Comparison of ENCODE assay signal across 8 cellular contexts in genomic region chr10:15084502-15084922, GRCh38. TPM values are rescaled to one million over a fixed set of nuclear protein-coding genes. Genes with fewer than 3 reads are reported as not detected.
DNase-seq lines count a peak whose midpoint lies in the region; ATAC-seq and TF ChIP-seq lines count a peak whose summit lies in the region.

No MANE protein-coding gene starts in this region.

- no peaks in the 10 kb centered on the region for H3K9me3 Mint-ChIP-seq in activated CD4-positive, alpha-beta memory T cell treated with anti-CD3 and anti-CD28 coated beads for 36 hours

- intact Hi-C loops in activated CD4-positive, alpha-beta memory T cell treated with anti-CD3 and anti-CD28 coated beads for 36 hours (cut with micrococcal nuclease), result no loop called here
- intact Hi-C loops in Right ventricle myocardium inferior (cut with DNase I), result no loop called here

- peak overlapping the region; percentile 32 for H3K4me2 ChIP-seq in parathyroid adenoma (ENCODE audit: low read length)

- H3K36me3 Mint-ChIP-seq in activated CD4-positive, alpha-beta memory T cell treated with anti-CD3 and anti-CD28 coated beads for 36 hours, result no peaks in the 10 kb centered on the region

- no peaks in the 10 kb centered on the region for H3K27me3 Mint-ChIP-seq in activated CD4-positive, alpha-beta memory T cell treated with anti-CD3 and anti-CD28 coated beads for 36 hours

- POLR2A ChIA-PET in activated CD4-positive, alpha-beta memory T cell treated with anti-CD3 and anti-CD28 coated beads for 36 hours (lab: Charles Lee), result no interaction called here

- H3K4me3 Mint-ChIP-seq in activated CD4-positive, alpha-beta memory T cell treated with anti-CD3 and anti-CD28 coated beads for 36 hours, result peak overlapping the region; percentile 3

- H3K36me3 ChIP-seq in ACC112 (ENCODE audit: insufficient read depth, low read length) (no peaks in the 10 kb centered on the region), parathyroid adenoma (ENCODE audit: control insufficient read depth, insufficient read depth, low read length) (no peaks in the 10 kb centered on the region)

- peak overlapping the region; percentile 84 for H3K4me3 ChIP-seq in ACC112 (ENCODE audit: low read depth, low read length)
- H3K4me3 ChIP-seq in parathyroid adenoma (ENCODE audit: low read depth, low read length), result peak overlapping the region; percentile 56

- H3K27ac Mint-ChIP-seq in activated CD4-positive, alpha-beta memory T cell treated with anti-CD3 and anti-CD28 coated beads for 36 hours, result no peak overlapping the region

- DNase-seq in HT-29 (ENCODE audit: low spot score) (peak; percentile 85), Right ventricle myocardium inferior (ENCODE audit: missing footprints) (no peak), NCI-H82 (lab: John Stamatoyannopoulos, UW) (no peak)
- DNase-seq in activated CD4-positive, alpha-beta memory T cell treated with anti-CD3 and anti-CD28 coated beads for 36 hours, result no peak
- no peak for DNase-seq in activated effector memory CD4-positive, alpha-beta T cell treated with anti-CD3 and anti-CD28 coated beads, Interleukin-2, amount 50 U/mL, for 16 hours

- peak; percentile 69 for ATAC-seq in Right ventricle myocardium inferior
- ATAC-seq in GM21526 (IDR thresholded peaks at IDR 0.05; ENCODE audit: low FRiP score, unreplicated experiment), result no peak

- H2AFZ ChIP-seq in ACC112 (ENCODE audit: low read length, unreplicated experiment), result peak overlapping the region; percentile 96
- H2AFZ ChIP-seq in parathyroid adenoma, result peak overlapping the region; percentile 60

- no peaks in the 10 kb centered on the region for H3K79me2 ChIP-seq in ACC112 (ENCODE audit: control insufficient read depth, insufficient read depth, low read length, unreplicated experiment)
- H3K79me2 ChIP-seq in parathyroid adenoma, result no peaks in the 10 kb centered on the region

- TF ChIP-seq CTCF in parathyroid adenoma (IDR thresholded peaks at IDR 0.05), result no peak

- H3K27me3 ChIP-seq in ACC112 (ENCODE audit: insufficient read depth, low read length), result no peaks in the 10 kb centered on the region
- H3K27me3 ChIP-seq in parathyroid adenoma (ENCODE audit: control insufficient read depth, insufficient read depth, low read length), result no peaks in the 10 kb centered on the region

- peak overlapping the region; percentile 64 for H3K27ac ChIP-seq in ACC112 (ENCODE audit: low read depth, low read length)
- H3K27ac ChIP-seq in parathyroid adenoma, result peak overlapping the region; percentile 62

- H3K4me1 ChIP-seq in ACC112 (ENCODE audit: control insufficient read depth, insufficient read depth, low read length, unreplicated experiment) (peaks cover 9% of the 10 kb centered on the region), parathyroid adenoma (peaks cover 4% of the 10 kb centered on the region)

- no peaks in the 10 kb centered on the region for H3K4me1 Mint-ChIP-seq in activated CD4-positive, alpha-beta memory T cell treated with anti-CD3 and anti-CD28 coated beads for 36 hours (ENCODE audit: low read depth)

- CTCF ChIA-PET in activated CD4-positive, alpha-beta memory T cell treated with anti-CD3 and anti-CD28 coated beads for 36 hours (lab: Charles Lee), result no interaction called here

- H3K9me3 ChIP-seq in parathyroid adenoma (ENCODE audit: control insufficient read depth, low read length), result no peaks in the 10 kb centered on the region

- H3K9ac ChIP-seq in parathyroid adenoma, result no peak overlapping the region

RNA-seq across cellular contexts. Expression of gene ACBD7, which starts 4.1 kb away (rescaled TPM):
- total RNA-seq in HT-29 (2014; rRNA removed; shearing (Covaris generic)), result 5.9 and 7.4 TPM in 2 replicates
- 1 to 10 TPM; 1.7 to 1.9 TPM for total RNA-seq in activated CD4-positive, alpha-beta memory T cell treated with anti-CD3 and anti-CD28 coated beads for 36 hours
- not detected for total RNA-seq in Right ventricle myocardium inferior

RNA-seq across cellular contexts. Expression of gene RPP38, which starts 12.6 kb away (rescaled TPM):
- total RNA-seq in HT-29 (2014; rRNA removed; shearing (Covaris generic)), result 27.8 and 29.2 TPM in 2 replicates
- total RNA-seq in activated CD4-positive, alpha-beta memory T cell treated with anti-CD3 and anti-CD28 coated beads for 36 hours, result 10 to 100 TPM; 18.3 to 19.2 TPM
- 9.1 TPM for total RNA-seq in Right ventricle myocardium inferior

RNA-seq across cellular contexts. Expression of gene OLAH, which starts 40.8 kb away (rescaled TPM):
- not detected in 2 replicates for total RNA-seq in HT-29 (2014; rRNA removed; shearing (Covaris generic))
- under 1 TPM; 0.31 to 0.34 TPM for total RNA-seq in activated CD4-positive, alpha-beta memory T cell treated with anti-CD3 and anti-CD28 coated beads for 36 hours
- 0.35 TPM for total RNA-seq in Right ventricle myocardium inferior
